Comparison of ENCODE assay signal across 9 cellular contexts in genomic region chr14:20757963-20758362, GRCh38. TPM values are rescaled to one million over a fixed set of nuclear protein-coding genes. Genes with fewer than 3 reads are reported as not detected.
DNase-seq lines count a peak whose midpoint lies in the region; ATAC-seq, FAIRE-seq and TF ChIP-seq lines count a peak whose summit lies in the region.
"Had no signal": no experiment of that assay in that cellular context is flagged by ENCODE, and none has a peak within 500 bp of the region (broad histone marks: within the 10 kb centered on the region; RNA-seq: fewer than 3 reads in every experiment).

No MANE protein-coding gene starts in this region.

- H2BK120ac ChIP-seq in trophoblast cell (ENCODE audit: insufficient read depth, low read length, poor library complexity): no peak overlapping the region

- 59% methylated on average over 3 of the region's 4 CpGs for WGBS in right lobe of liver (ENCODE audit: insufficient coverage, low coverage, low lambda C conversion rate, missing lambda C conversion rate)
- WGBS in trophoblast cell (ENCODE audit: extremely low coverage, insufficient coverage, insufficient read length): no CpG with 5 or more reads among the region's 4 CpGs

- intact Hi-C loops in CD4-positive, alpha-beta T cell (cut with DNase I, micrococcal nuclease): loop anchor here in 1 of 2 experiments (2.0 to 5.0 kb wide), 2 partner anchors 97 to 114 kb away; no protein-coding TSS in a partner anchor
- intact Hi-C loops in right lobe of liver (cut with DNase I): no loop called here

- CTCF ChIA-PET in CD4-positive, alpha-beta T cell (lab: Charles Lee): interaction anchor here (2.8 kb wide), 1 partner anchor 115 kb away, joined by 8 read pairs; no protein-coding TSS in a partner anchor
- CTCF ChIA-PET in activated CD4-positive, alpha-beta memory T cell treated with anti-CD3 and anti-CD28 coated beads, Interleukin-2, amount 10 ng/mL, durations not matched to agents 7 days and 5 days (lab: Charles Lee): interaction anchor here (1.3 to 1.4 kb wide), 2 partner anchors 101 to 213 kb away, joined by 4 read pairs; no protein-coding TSS in a partner anchor

- in situ Hi-C loops in KBM-7 (cut with MboI; ENCODE audit: low pct_unique_long_range_greater_than_20kb, low sequenced_read_pairs): no loop called here

- no peaks in the 10 kb centered on the region for H3K4me1 Mint-ChIP-seq in CD4-positive, alpha-beta T cell (ENCODE audit: low read depth)
- H3K4me1 Mint-ChIP-seq in activated CD4-positive, alpha-beta memory T cell treated with anti-CD3 and anti-CD28 coated beads, Interleukin-2, amount 10 ng/mL, durations not matched to agents 7 days and 5 days: no peaks in the 10 kb centered on the region

- H3K36me3 ChIP-seq in right lobe of liver (no peaks in the 10 kb centered on the region), trophoblast cell (ENCODE audit: control insufficient read depth in 1 of 2, insufficient read depth in 2 of 2, low read length in 2 of 2) (no peaks in the 10 kb centered on the region)

- no peaks in the 10 kb centered on the region for H3K79me2 ChIP-seq in trophoblast cell (ENCODE audit: control insufficient read depth, insufficient read depth, low read length, poor library complexity)

- FAIRE-seq in D721Med (lab: Jason Lieb, UNC): no peak

- DNase-seq in CD4-positive, alpha-beta T cell: peak in 8 of 10 experiments; percentile 4 to 38 (median 14)
- DNase-seq in KBM-7 (peak; percentile 13), right lobe of liver (no peak), D721Med (ENCODE audit: insufficient read length, low spot score) (no peak), trophoblast cell (no peak)
- peak; percentile 32 for DNase-seq in activated CD4-positive, alpha-beta memory T cell treated with anti-CD3 and anti-CD28 coated beads, Interleukin-2, amount 10 ng/mL, durations not matched to agents 7 days and 5 days

- H4K8ac ChIP-seq in trophoblast cell (ENCODE audit: low read depth, low read length): no peak overlapping the region

- H3K4ac ChIP-seq in trophoblast cell (ENCODE audit: low read depth, low read length): no peak overlapping the region

- no peak overlapping the region for H3K4me3 Mint-ChIP-seq in CD4-positive, alpha-beta T cell
- H3K4me3 Mint-ChIP-seq in activated CD4-positive, alpha-beta memory T cell treated with anti-CD3 and anti-CD28 coated beads, Interleukin-2, amount 10 ng/mL, durations not matched to agents 7 days and 5 days: no peak overlapping the region

- no peaks in the 10 kb centered on the region for H3K36me3 Mint-ChIP-seq in CD4-positive, alpha-beta T cell (ENCODE audit: low read depth)
- H3K36me3 Mint-ChIP-seq in activated CD4-positive, alpha-beta memory T cell treated with anti-CD3 and anti-CD28 coated beads, Interleukin-2, amount 10 ng/mL, durations not matched to agents 7 days and 5 days (ENCODE audit: low read depth): no peaks in the 10 kb centered on the region

- H3K4me2 ChIP-seq in trophoblast cell (ENCODE audit: low read length): no peak overlapping the region

- peaks cover 1% of the 10 kb centered on the region for H3K9me3 ChIP-seq in CD4-positive, alpha-beta T cell (ENCODE audit: control insufficient read depth, low read length)
- no peaks in the 10 kb centered on the region for H3K9me3 ChIP-seq in right lobe of liver
- H3K9me3 ChIP-seq in trophoblast cell (ENCODE audit: insufficient read depth, low read depth, low read length): peaks cover 4% of the 10 kb centered on the region

- peaks cover 0 to 5% (median 0%) of the 10 kb centered on the region in 4 donors for H3K4me1 ChIP-seq in right lobe of liver
- H3K4me1 ChIP-seq in trophoblast cell (ENCODE audit: control insufficient read depth in 1 of 2, insufficient read depth in 2 of 2, low read length in 2 of 2): peaks cover 4 to 6% of the 10 kb centered on the region in 2 experiments

- TF ChIP-seq POLR2A in right lobe of liver (IDR thresholded peaks at IDR 0.05): no peak

- TF ChIP-seq CTCF in CD4-positive, alpha-beta T cell (IDR thresholded peaks at IDR 0.05): peak; percentile 39
- TF ChIP-seq CTCF in right lobe of liver (IDR thresholded peaks at IDR 0.05) (peak; percentile 9 to 33 (median 18)), D721Med (IDR thresholded peaks at IDR 0.05; ENCODE audit: insufficient read depth, missing control alignments) (no peak)

- no peak overlapping the region for H2AFZ ChIP-seq in trophoblast cell (ENCODE audit: insufficient read depth, low read length, poor library complexity)

- no peaks in the 10 kb centered on the region for H3K9me3 Mint-ChIP-seq in CD4-positive, alpha-beta T cell
- peaks cover 2% of the 10 kb centered on the region for H3K9me3 Mint-ChIP-seq in activated CD4-positive, alpha-beta memory T cell treated with anti-CD3 and anti-CD28 coated beads, Interleukin-2, amount 10 ng/mL, durations not matched to agents 7 days and 5 days

- H3K27me3 Mint-ChIP-seq in CD4-positive, alpha-beta T cell: no peaks in the 10 kb centered on the region
- no peaks in the 10 kb centered on the region for H3K27me3 Mint-ChIP-seq in activated CD4-positive, alpha-beta memory T cell treated with anti-CD3 and anti-CD28 coated beads, Interleukin-2, amount 10 ng/mL, durations not matched to agents 7 days and 5 days

- no peak for ATAC-seq in CD4-positive, alpha-beta T cell (ENCODE audit: poor library complexity)
- ATAC-seq in right lobe of liver (peak in 1 of 4 donors; percentile 28), GM21360 (IDR thresholded peaks at IDR 0.05; ENCODE audit: unreplicated experiment) (no peak), GM19324 (IDR thresholded peaks at IDR 0.05; ENCODE audit: low FRiP score, unreplicated experiment) (no peak)

- H2BK12ac ChIP-seq in trophoblast cell (ENCODE audit: low read length): no peak overlapping the region

- H3K79me1 ChIP-seq in trophoblast cell (ENCODE audit: low read length): no peaks in the 10 kb centered on the region

- H4K12ac ChIP-seq in trophoblast cell (ENCODE audit: low read depth, low read length): no peak overlapping the region

- H3K4me3 ChIP-seq in right lobe of liver: no peak overlapping the region
- no peak overlapping the region for H3K4me3 ChIP-seq in trophoblast cell (ENCODE audit: low read depth, low read length)

- no peak overlapping the region for H3K18ac ChIP-seq in trophoblast cell (ENCODE audit: low read length)

- H3K27me3 ChIP-seq in CD4-positive, alpha-beta T cell (ENCODE audit: control insufficient read depth, insufficient read depth, low read length): no peaks in the 10 kb centered on the region
- H3K27me3 ChIP-seq in right lobe of liver (no peaks in the 10 kb centered on the region), trophoblast cell (ENCODE audit: insufficient read depth, low read length) (no peaks in the 10 kb centered on the region)

- H2AK5ac ChIP-seq in trophoblast cell (ENCODE audit: low read length): no peak overlapping the region

- no peak overlapping the region for H3K14ac ChIP-seq in trophoblast cell (ENCODE audit: low read length)

- no peak overlapping the region for H3K27ac Mint-ChIP-seq in CD4-positive, alpha-beta T cell
- no peak overlapping the region for H3K27ac Mint-ChIP-seq in activated CD4-positive, alpha-beta memory T cell treated with anti-CD3 and anti-CD28 coated beads, Interleukin-2, amount 10 ng/mL, durations not matched to agents 7 days and 5 days

- no peak overlapping the region for H4K91ac ChIP-seq in trophoblast cell (ENCODE audit: low read depth, low read length)

- H3K27ac ChIP-seq in CD4-positive, alpha-beta T cell (ENCODE audit: low read depth, low read length): no peak overlapping the region
- H3K27ac ChIP-seq in right lobe of liver (no peak overlapping the region), trophoblast cell (ENCODE audit: low read depth, low read length) (no peak overlapping the region)

- POLR2A ChIA-PET in CD4-positive, alpha-beta T cell (lab: Charles Lee): no interaction called here
- POLR2A ChIA-PET in activated CD4-positive, alpha-beta memory T cell treated with anti-CD3 and anti-CD28 coated beads, Interleukin-2, amount 10 ng/mL, durations not matched to agents 7 days and 5 days (lab: Charles Lee): interaction anchor here (0.6 to 0.9 kb wide), 2 partner anchors 24 to 257 kb away, joined by 3 read pairs; no protein-coding TSS in a partner anchor

- H3K23ac ChIP-seq in trophoblast cell (ENCODE audit: low read length): no peak overlapping the region

- no peak overlapping the region for H3K9ac ChIP-seq in trophoblast cell (ENCODE audit: low read length)

- no peak overlapping the region for H2BK5ac ChIP-seq in trophoblast cell (ENCODE audit: low read depth, low read length, poor library complexity)

RNA-seq across cellular contexts. Expression of gene EDDM3B, which starts 10.2 kb away (rescaled TPM):
- not detected for total RNA-seq in CD4-positive, alpha-beta T cell
- not detected for total RNA-seq in activated CD4-positive, alpha-beta memory T cell treated with anti-CD3 and anti-CD28 coated beads, Interleukin-2, amount 10 ng/mL, durations not matched to agents 7 days and 5 days
- total RNA-seq in right lobe of liver: not detected
- 0.46 and 0.48 TPM in 2 replicates for polyA plus RNA-seq in trophoblast cell (2013)
- polyA plus RNA-seq: adipose tissue had no signal

RNA-seq across cellular contexts. Expression of gene EDDM3A, which starts 12.3 kb away (rescaled TPM):
- not detected for total RNA-seq in CD4-positive, alpha-beta T cell
- total RNA-seq in activated CD4-positive, alpha-beta memory T cell treated with anti-CD3 and anti-CD28 coated beads, Interleukin-2, amount 10 ng/mL, durations not matched to agents 7 days and 5 days: not detected
- not detected for total RNA-seq in right lobe of liver
- 0.11 TPM in 2 replicates for polyA plus RNA-seq in trophoblast cell (2013)
- polyA plus RNA-seq: adipose tissue had no signal

RNA-seq across cellular contexts. Expression of gene RNASE6, which starts 23.1 kb away (rescaled TPM):
- 1 to 10 TPM in 1 of 2 experiments, under 1 TPM in 1; 0.66 to 1.5 TPM for total RNA-seq in CD4-positive, alpha-beta T cell
- total RNA-seq in activated CD4-positive, alpha-beta memory T cell treated with anti-CD3 and anti-CD28 coated beads, Interleukin-2, amount 10 ng/mL, durations not matched to agents 7 days and 5 days: 1 to 10 TPM; 5.6 to 5.9 TPM
- 1 to 10 TPM; 2.3 to 7.9 (median 4.0) TPM for total RNA-seq in right lobe of liver
- polyA plus RNA-seq in trophoblast cell (2013): 1.1 TPM in 2 replicates

RNA-seq across cellular contexts. Expression of gene RNASE1, which starts 44.7 kb away (rescaled TPM):
- total RNA-seq in CD4-positive, alpha-beta T cell: not detected
- not detected for total RNA-seq in activated CD4-positive, alpha-beta memory T cell treated with anti-CD3 and anti-CD28 coated beads, Interleukin-2, amount 10 ng/mL, durations not matched to agents 7 days and 5 days
- 100 to 1,000 TPM in 1 of 6 experiments, 10 to 100 TPM in 5; 20.1 to 106 (median 34.1) TPM for total RNA-seq in right lobe of liver
- polyA plus RNA-seq in trophoblast cell (2013): 0.81 and 1.2 TPM in 2 replicates

Comparison
In these comparisons a context has a peak if more than half of its experiments do, and no peak if none do; other contexts are left out.
1. DNase-seq: peak in CD4-positive, alpha-beta T cell (8 of 10), KBM-7 (single experiment) and activated CD4-positive, alpha-beta memory T cell treated with anti-CD3 and anti-CD28 coated beads, Interleukin-2, amount 10 ng/mL, durations not matched to agents 7 days and 5 days (single experiment); none in right lobe of liver (0 of 3), D721Med (single experiment) and trophoblast cell (0 of 2).